ENCODE assay signal across 13 cellular contexts in genomic region chr6:157056275-157056674, GRCh38.
A peak's percentile ranks its signal among the peaks of the same experiment; 100 is the strongest.
DNase-seq lines count a peak whose midpoint lies in the region; ATAC-seq and TF ChIP-seq lines count a peak whose summit lies in the region.
"Had no signal": no experiment of that assay in that cellular context is flagged by ENCODE, and none has a peak within 500 bp of the region (broad histone marks: within the 10 kb centered on the region; RNA-seq: fewer than 3 reads in every experiment).

No MANE protein-coding gene starts in this region.

- POLR2A ChIA-PET in activated CD8-positive, alpha-beta T cell treated with anti-CD3 and anti-CD28 coated beads, Interleukin-2, amount 10 ng/mL, durations not matched to agents 7 days and 5 days (lab: Charles Lee) = no interaction called here

- H3K27me3 Mint-ChIP-seq in activated CD8-positive, alpha-beta T cell treated with anti-CD3 and anti-CD28 coated beads, Interleukin-2, amount 10 ng/mL, durations not matched to agents 7 days and 5 days (ENCODE audit: low read depth) = no peaks in the 10 kb centered on the region
- H3K27me3 Mint-ChIP-seq in neural progenitor cell (ENCODE audit: insufficient read depth, low read depth) = peaks cover 2% of the 10 kb centered on the region

- intact Hi-C loops in uterus (cut with DNase I; ENCODE audit: low total_unique reads) = no loop called here

- H3K4me3 ChIP-seq in GM12864 (ENCODE audit: low read depth, low read length) (no peak overlapping the region), neural progenitor cell (no peak overlapping the region), uterus (no peak overlapping the region)
- H3K4me3 ChIP-seq: SJSA1 had no signal

- H3K36me3 Mint-ChIP-seq in activated CD8-positive, alpha-beta T cell treated with anti-CD3 and anti-CD28 coated beads, Interleukin-2, amount 10 ng/mL, durations not matched to agents 7 days and 5 days (ENCODE audit: low read depth) = peaks cover 20% of the 10 kb centered on the region
- peaks cover 4% of the 10 kb centered on the region for H3K36me3 Mint-ChIP-seq in neural progenitor cell

- no peaks in the 10 kb centered on the region for H3K9me3 ChIP-seq in neural progenitor cell (ENCODE audit: low read depth)
- no peaks in the 10 kb centered on the region for H3K9me3 ChIP-seq in uterus
- H3K9me3 ChIP-seq: SJSA1 had no signal

- H3K27me3 ChIP-seq in neural progenitor cell = no peaks in the 10 kb centered on the region
- no peaks in the 10 kb centered on the region for H3K27me3 ChIP-seq in uterus
- H3K27me3 ChIP-seq: brain microvascular endothelial cell, SJSA1 had no signal

- H3K27ac Mint-ChIP-seq in activated CD8-positive, alpha-beta T cell treated with anti-CD3 and anti-CD28 coated beads, Interleukin-2, amount 10 ng/mL, durations not matched to agents 7 days and 5 days = peak overlapping the region; percentile 96
- H3K27ac Mint-ChIP-seq in neural progenitor cell = peak overlapping the region; percentile 16
- H3K27ac Mint-ChIP-seq: CD14-positive monocyte had no signal

- no peak overlapping the region for H3K9ac ChIP-seq in neural progenitor cell

- TF ChIP-seq CTCF in GM12864 (IDR thresholded peaks at IDR 0.05; ENCODE audit: low read depth, low read length, missing control alignments) (no peak), neural progenitor cell (IDR thresholded peaks at IDR 0.05) (no peak), uterus (IDR thresholded peaks at IDR 0.05) (no peak)

- CTCF ChIA-PET in activated CD8-positive, alpha-beta T cell treated with anti-CD3 and anti-CD28 coated beads, Interleukin-2, amount 10 ng/mL, durations not matched to agents 7 days and 5 days (lab: Charles Lee) = interaction anchor here (1.2 to 2.5 kb wide), 4 partner anchors 11 to 23 kb away, joined by 4 to 17 read pairs (median 8); no protein-coding TSS in a partner anchor

- peak; percentile 48 for ATAC-seq in GM21529 (IDR thresholded peaks at IDR 0.05; ENCODE audit: unreplicated experiment)
- ATAC-seq in activated CD8-positive, alpha-beta T cell treated with anti-CD3 and anti-CD28 coated beads, Interleukin-2, amount 10 ng/mL, durations not matched to agents 7 days and 5 days = no peak

- peaks cover 18% of the 10 kb centered on the region for H3F3A ChIP-seq in neural progenitor cell (ENCODE audit: low read depth)

- no peak overlapping the region for H2AFZ ChIP-seq in neural progenitor cell (replicated peaks)

- peaks cover 90% of the 10 kb centered on the region for H3K79me2 ChIP-seq in neural progenitor cell (ENCODE audit: low read depth)

- H3K4me2 ChIP-seq in neural progenitor cell = no peak overlapping the region

- no peak overlapping the region for H3K27ac ChIP-seq in neural progenitor cell
- no peak overlapping the region for H3K27ac ChIP-seq in uterus
- H3K27ac ChIP-seq: brain microvascular endothelial cell, SJSA1 had no signal

- H3K9me3 Mint-ChIP-seq in activated CD8-positive, alpha-beta T cell treated with anti-CD3 and anti-CD28 coated beads, Interleukin-2, amount 10 ng/mL, durations not matched to agents 7 days and 5 days (ENCODE audit: insufficient read depth) = no peaks in the 10 kb centered on the region
- H3K9me3 Mint-ChIP-seq in neural progenitor cell = peaks cover 4% of the 10 kb centered on the region

- H4K20me1 ChIP-seq in neural progenitor cell (ENCODE audit: low read depth) = peaks cover 20% of the 10 kb centered on the region

- peaks cover 27% of the 10 kb centered on the region for H3K4me1 ChIP-seq in neural progenitor cell
- H3K4me1 ChIP-seq in uterus = peaks cover 0 to 10% of the 10 kb centered on the region in 2 donors
- H3K4me1 ChIP-seq: SJSA1 had no signal

- no peak overlapping the region for H3K4me3 Mint-ChIP-seq in activated CD8-positive, alpha-beta T cell treated with anti-CD3 and anti-CD28 coated beads, Interleukin-2, amount 10 ng/mL, durations not matched to agents 7 days and 5 days
- no peak overlapping the region for H3K4me3 Mint-ChIP-seq in neural progenitor cell
- H3K4me3 Mint-ChIP-seq: CD14-positive monocyte had no signal

- DNase-seq in GM12864 (ENCODE audit: low read depth) (peak; percentile 34), neural progenitor cell (ENCODE audit: low spot score) (no peak), T1000 (lab: John Stamatoyannopoulos, UW) (no peak), foreskin melanocyte (no peak), occipital lobe (lab: John Stamatoyannopoulos, UW) (no peak), uterus (no peak)
- DNase-seq in activated CD8-positive, alpha-beta T cell treated with anti-CD3 and anti-CD28 coated beads, Interleukin-2, amount 10 ng/mL, durations not matched to agents 7 days and 5 days = no peak
- DNase-seq: brain microvascular endothelial cell, MV-4-11, NCI-H748 treated with DMSO at 0.1 percent for 48 hours had no signal

- H3K36me3 ChIP-seq in neural progenitor cell = no peaks in the 10 kb centered on the region
- no peaks in the 10 kb centered on the region for H3K36me3 ChIP-seq in uterus
- H3K36me3 ChIP-seq: brain microvascular endothelial cell, SJSA1 had no signal

- H3K4me1 Mint-ChIP-seq in activated CD8-positive, alpha-beta T cell treated with anti-CD3 and anti-CD28 coated beads, Interleukin-2, amount 10 ng/mL, durations not matched to agents 7 days and 5 days (ENCODE audit: low read depth) = peaks cover 42% of the 10 kb centered on the region
- peaks cover 24% of the 10 kb centered on the region for H3K4me1 Mint-ChIP-seq in neural progenitor cell

- TF ChIP-seq POLR2A in uterus (IDR thresholded peaks at IDR 0.05) = no peak
